Comparison of ENCODE assay signal across 10 cellular contexts in genomic region chr9:110081395-110081794, GRCh38.
A peak's percentile ranks its signal among the peaks of the same experiment; 100 is the strongest.
DNase-seq lines count a peak whose midpoint lies in the region; ATAC-seq and TF ChIP-seq lines count a peak whose summit lies in the region.
"Had no signal": no experiment of that assay in that cellular context is flagged by ENCODE, and none has a peak within 500 bp of the region (broad histone marks: within the 10 kb centered on the region; RNA-seq: fewer than 3 reads in every experiment).

No MANE protein-coding gene starts in this region.

- H3K27ac Mint-ChIP-seq in IgD-negative memory B cell = peak overlapping the region; percentile 64 to 94 (median 94)
- H3K27ac Mint-ChIP-seq: T-helper 17 cell had no signal

- no peak overlapping the region for H3K4me3 ChIP-seq in suprapubic skin
- H3K4me3 ChIP-seq: prostate gland had no signal

- no peaks in the 10 kb centered on the region for H3K36me3 ChIP-seq in suprapubic skin
- H3K36me3 ChIP-seq: prostate gland had no signal

- ATAC-seq in GM21360 (IDR thresholded peaks at IDR 0.05; ENCODE audit: unreplicated experiment) = no peak
- ATAC-seq: T-helper 17 cell had no signal

- peaks cover 28% of the 10 kb centered on the region for H3K4me1 ChIP-seq in suprapubic skin
- H3K4me1 ChIP-seq: prostate gland had no signal

- TF ChIP-seq CTCF in suprapubic skin (IDR thresholded peaks at IDR 0.05) = no peak

- H3K27me3 ChIP-seq in suprapubic skin = no peaks in the 10 kb centered on the region

- H3K9me3 Mint-ChIP-seq in IgD-negative memory B cell = peaks cover 0 to 1% (median 0%) of the 10 kb centered on the region in 3 donors

- H3K4me1 Mint-ChIP-seq in IgD-negative memory B cell = peaks cover 68 to 81% (median 74%) of the 10 kb centered on the region in 3 donors

- no peak for TF ChIP-seq EP300 in suprapubic skin (IDR thresholded peaks at IDR 0.05)

- H3K9me3 ChIP-seq in suprapubic skin = no peaks in the 10 kb centered on the region
- H3K9me3 ChIP-seq: prostate gland had no signal

- no peaks in the 10 kb centered on the region for H3K27me3 Mint-ChIP-seq in IgD-negative memory B cell
- H3K27me3 Mint-ChIP-seq: T-helper 17 cell had no signal

- no peak for TF ChIP-seq POLR2A in suprapubic skin (IDR thresholded peaks at IDR 0.05)

- H3K36me3 Mint-ChIP-seq in IgD-negative memory B cell = peaks cover 8% of the 10 kb centered on the region

- H3K27ac ChIP-seq in suprapubic skin = peak overlapping the region; percentile 62
- H3K27ac ChIP-seq: prostate gland had no signal

- DNase-seq in astrocyte of the hippocampus (ENCODE audit: low read depth, low spot score) = peak; percentile 69
- DNase-seq in iris pigment epithelial cell (ENCODE audit: low read depth) = peak; percentile 70
- DNase-seq in suprapubic skin (ENCODE audit: low spot score in 2 of 2) = no peak
- DNase-seq in effector CD4-positive, alpha-beta T cell = no peak
- DNase-seq in activated effector memory CD4-positive, alpha-beta T cell treated with Interleukin-2 at 50 U/mL for 16 hours = no peak
- DNase-seq: activated gamma-delta T cell treated with Interleukin-2 at 50 U/mL for 16 hours, T-helper 17 cell had no signal

- peak overlapping the region; percentile 55 to 89 (median 72) for H3K4me3 Mint-ChIP-seq in IgD-negative memory B cell

- WGBS in suprapubic skin = 60% methylated on average over 3 of the region's 3 CpGs

Comparison
In these comparisons a context has a peak if more than half of its experiments do, and no peak if none do; other contexts are left out.
1. DNase-seq: peak in astrocyte of the hippocampus (single experiment) and iris pigment epithelial cell (single experiment); none in suprapubic skin (0 of 2), effector CD4-positive, alpha-beta T cell (single experiment) and activated effector memory CD4-positive, alpha-beta T cell treated with Interleukin-2 at 50 U/mL for 16 hours (single experiment).